Comparison of ENCODE assay signal across 1 cellular context in genomic region chr13:82800391-82800790, GRCh38.
TF ChIP-seq lines count a peak whose summit lies in the region.

No MANE protein-coding gene starts in this region.

TF ChIP-seq in IMR-90, 13 proteins besides CTCF, POLR2A, EP300 and RAD21 (continued from another document):
- no peak for TF ChIP-seq ELK1 (IDR thresholded peaks at IDR 0.05; ENCODE audit: borderline replicate concordance, low read depth, low read length)
- no peak for TF ChIP-seq BHLHE40 (IDR thresholded peaks at IDR 0.05; ENCODE audit: low read depth, low read length)
- TF ChIP-seq USF2 (IDR thresholded peaks at IDR 0.05; ENCODE audit: low read depth, low read length) = no peak
- TF ChIP-seq CEBPB (IDR thresholded peaks at IDR 0.05; ENCODE audit: low read depth, low read length) = no peak
- TF ChIP-seq NFE2L2 (IDR thresholded peaks at IDR 0.05; ENCODE audit: low read depth, low read length) = no peak
- TF ChIP-seq RFX5 (IDR thresholded peaks at IDR 0.05; ENCODE audit: low read depth, low read length) = no peak
- no peak for TF ChIP-seq MAZ (IDR thresholded peaks at IDR 0.05; ENCODE audit: borderline replicate concordance, low read depth, low read length)
- TF ChIP-seq CHD1 (IDR thresholded peaks at IDR 0.05; ENCODE audit: low read depth, low read length) = no peak
